ENCODE assay signal across 10 cellular contexts in genomic region chrX:15305899-15306298, GRCh38. TPM values are rescaled to one million over a fixed set of nuclear protein-coding genes. Genes with fewer than 3 reads are reported as not detected.
"Had no signal": no experiment of that assay in that cellular context is flagged by ENCODE, and none has a peak within 500 bp of the region (broad histone marks: within the 10 kb centered on the region; RNA-seq: fewer than 3 reads in every experiment).

No MANE protein-coding gene starts in this region.

RNA-seq across cellular contexts. Expression of gene ASB11, which starts 9.5 kb away (rescaled TPM):
- total RNA-seq: occipital lobe, osteoblast, ovary, progenitor cell of endocrine pancreas, pulmonary artery endothelial cell, sciatic nerve, smooth muscle cell, spleen, testis had no signal

RNA-seq across cellular contexts. Expression of gene ASB9, which starts 36.0 kb away (rescaled TPM):
- total RNA-seq: natural killer cell, osteoblast, smooth muscle cell had no signal
